Comparison of ENCODE assay signal across 28 cellular contexts in genomic region chr6:804771-805170, GRCh38.
"Had no signal": no experiment of that assay in that cellular context is flagged by ENCODE, and none has a peak within 500 bp of the region (broad histone marks: within the 10 kb centered on the region; RNA-seq: fewer than 3 reads in every experiment).

No MANE protein-coding gene starts in this region.

- H3K9me3 ChIP-seq: neutrophil, ovary, psoas muscle, right lobe of liver, sigmoid colon, stomach, thoracic aorta, thyroid gland, transverse colon, upper lobe of right lung, uterus had no signal

- H3K27ac ChIP-seq: neutrophil, ovary, parathyroid adenoma, psoas muscle, right lobe of liver, sigmoid colon, stomach, thoracic aorta, thyroid gland, transverse colon, upper lobe of right lung, uterus had no signal

- ATAC-seq: naive thymus-derived CD8-positive, alpha-beta T cell; natural killer cell treated with Interleukin-12 subunit alpha and Interleukin-12 subunit beta and Interleukin-15 and Interleukin-18, amount 100 ng/mL, for 72 hours; psoas muscle; right cardiac atrium; right lobe of liver; stimulated activated effector memory CD8-positive, alpha-beta T cell treated with anti-CD3 and anti-CD28 coated beads, Interleukin-12 subunit alpha, Interleukin-12 subunit beta, amount 100 ng/mL, for 72 hours; stimulated activated naive B cell treated with anti-CD40 and anti-IgM and Interleukin-4, amounts not matched to agents 10 μg/mL and 1 μg/mL and 100 μg/mL, for 72 hours; upper lobe of right lung had no signal

- H3K36me3 ChIP-seq: neutrophil, ovary, right lobe of liver, sigmoid colon, stomach, thoracic aorta, thyroid gland, transverse colon, upper lobe of right lung, uterus had no signal

- H3K27me3 ChIP-seq: ovary, right lobe of liver, thyroid gland, transverse colon, upper lobe of right lung had no signal

- H3K27ac Mint-ChIP-seq: naive thymus-derived CD8-positive, alpha-beta T cell; natural killer cell treated with Interleukin-12 subunit alpha and Interleukin-12 subunit beta and Interleukin-15 and Interleukin-18, amount 100 ng/mL, for 72 hours; nephron progenitor cell; progenitor cell of endocrine pancreas; stimulated activated effector memory CD8-positive, alpha-beta T cell treated with anti-CD3 and anti-CD28 coated beads, Interleukin-12 subunit alpha, Interleukin-12 subunit beta, amount 100 ng/mL, for 72 hours; stimulated activated naive B cell treated with anti-CD40 and anti-IgM and Interleukin-4, amounts not matched to agents 10 μg/mL and 1 μg/mL and 100 μg/mL, for 72 hours; stimulated activated naive CD8-positive, alpha-beta T cell treated with anti-CD3 and anti-CD28 coated beads, Interleukin-15, Interleukin-2, amounts not matched to agents 100 ng/mL and 50 ng/mL, for 24 hours; type B pancreatic cell had no signal

- H3K4me3 Mint-ChIP-seq: naive thymus-derived CD8-positive, alpha-beta T cell; natural killer cell treated with Interleukin-12 subunit alpha and Interleukin-12 subunit beta and Interleukin-15 and Interleukin-18, amount 100 ng/mL, for 72 hours; nephron progenitor cell; neural crest cell; stimulated activated effector memory CD8-positive, alpha-beta T cell treated with anti-CD3 and anti-CD28 coated beads, Interleukin-12 subunit alpha, Interleukin-12 subunit beta, amount 100 ng/mL, for 72 hours; stimulated activated naive B cell treated with anti-CD40 and anti-IgM and Interleukin-4, amounts not matched to agents 10 μg/mL and 1 μg/mL and 100 μg/mL, for 72 hours; stimulated activated naive CD8-positive, alpha-beta T cell treated with anti-CD3 and anti-CD28 coated beads, Interleukin-15, Interleukin-2, amounts not matched to agents 100 ng/mL and 50 ng/mL, for 24 hours; type B pancreatic cell had no signal

- H3K79me2 ChIP-seq: parathyroid adenoma had no signal

- H3K36me3 Mint-ChIP-seq: naive thymus-derived CD8-positive, alpha-beta T cell; natural killer cell treated with Interleukin-12 subunit alpha and Interleukin-12 subunit beta and Interleukin-15 and Interleukin-18, amount 100 ng/mL, for 72 hours; stimulated activated effector memory CD8-positive, alpha-beta T cell treated with anti-CD3 and anti-CD28 coated beads, Interleukin-12 subunit alpha, Interleukin-12 subunit beta, amount 100 ng/mL, for 72 hours; type B pancreatic cell had no signal

- H3K4me1 ChIP-seq: parathyroid adenoma, psoas muscle, right lobe of liver, sigmoid colon, stomach, thyroid gland, transverse colon, upper lobe of right lung, uterus had no signal

- H3K4me3 ChIP-seq: ovary, psoas muscle, right lobe of liver, sigmoid colon, stomach, thoracic aorta, thyroid gland, transverse colon, upper lobe of right lung, uterus had no signal

- H2AFZ ChIP-seq: parathyroid adenoma had no signal

- H3K4me1 Mint-ChIP-seq: nephron progenitor cell; neural crest cell; stimulated activated effector memory CD8-positive, alpha-beta T cell treated with anti-CD3 and anti-CD28 coated beads, Interleukin-12 subunit alpha, Interleukin-12 subunit beta, amount 100 ng/mL, for 72 hours had no signal

- H3K9me3 Mint-ChIP-seq: naive thymus-derived CD8-positive, alpha-beta T cell; natural killer cell treated with Interleukin-12 subunit alpha and Interleukin-12 subunit beta and Interleukin-15 and Interleukin-18, amount 100 ng/mL, for 72 hours; stimulated activated effector memory CD8-positive, alpha-beta T cell treated with anti-CD3 and anti-CD28 coated beads, Interleukin-12 subunit alpha, Interleukin-12 subunit beta, amount 100 ng/mL, for 72 hours; stimulated activated naive CD8-positive, alpha-beta T cell treated with anti-CD3 and anti-CD28 coated beads, Interleukin-15, Interleukin-2, amounts not matched to agents 100 ng/mL and 50 ng/mL, for 24 hours; type B pancreatic cell had no signal

- DNase-seq: naive thymus-derived CD8-positive, alpha-beta T cell; nephron progenitor cell; ovary; psoas muscle; right cardiac atrium; right lobe of liver; sigmoid colon; small intestine; stimulated activated CD4-positive, alpha-beta T cell treated with anti-CD3 and anti-CD28 coated beads, Interleukin-15, amount 100 ng/mL, for 24 hours; stimulated activated CD4-positive, alpha-beta T cell treated with anti-CD3 and anti-CD28 coated beads, Interleukin-2, amount 100 ng/mL, for 24 hours; stimulated activated CD4-positive, alpha-beta T cell treated with anti-CD3 and anti-CD28 coated beads, Interleukin-2, amount 100 ng/mL, for 48 hours; stimulated activated CD4-positive, alpha-beta T cell treated with anti-CD3 and anti-CD28 coated beads, Interleukin-4, amount 100 ng/mL, for 24 hours; stimulated activated naive B cell treated with anti-CD40 and anti-IgM and Interleukin-4, amounts not matched to agents 10 μg/mL and 1 μg/mL and 100 μg/mL, for 72 hours; stimulated activated naive CD4-positive, alpha-beta T cell treated with Interleukin-2 at 50 U/mL for 16 hours; stomach; thyroid gland; transverse colon; upper lobe of right lung; uterus had no signal
